ENCODE assay signal across 17 cellular contexts in genomic region chr1:15540201-15540600, GRCh38. TPM values are rescaled to one million over a fixed set of nuclear protein-coding genes. Genes with fewer than 3 reads are reported as not detected.
"Had no signal": no experiment of that assay in that cellular context is flagged by ENCODE, and none has a peak within 500 bp of the region (broad histone marks: within the 10 kb centered on the region; RNA-seq: fewer than 3 reads in every experiment).

No MANE protein-coding gene starts in this region.

- H3K4me1 Mint-ChIP-seq: activated naive CD8-positive, alpha-beta T cell treated with anti-CD3 and anti-CD28 coated beads, Interleukin-2, amount 10 ng/mL, durations not matched to agents 7 days and 5 days; central memory CD8-positive, alpha-beta T cell; endodermal cell; nephron had no signal

- H3K4me3 Mint-ChIP-seq: activated CD4-positive, alpha-beta memory T cell treated with anti-CD3 and anti-CD28 coated beads for 36 hours; activated naive CD8-positive, alpha-beta T cell treated with anti-CD3 and anti-CD28 coated beads, Interleukin-2, amount 10 ng/mL, durations not matched to agents 7 days and 5 days; central memory CD8-positive, alpha-beta T cell; endodermal cell; nephron had no signal

- H3K4me1 ChIP-seq: stomach had no signal

- H3K27ac Mint-ChIP-seq: activated CD4-positive, alpha-beta memory T cell treated with anti-CD3 and anti-CD28 coated beads for 36 hours; activated naive CD8-positive, alpha-beta T cell treated with anti-CD3 and anti-CD28 coated beads, Interleukin-2, amount 10 ng/mL, durations not matched to agents 7 days and 5 days; endodermal cell had no signal

- H3K4me3 ChIP-seq: stomach, thoracic aorta had no signal

- ATAC-seq: left ventricle myocardium superior had no signal

- H3K27me3 Mint-ChIP-seq: activated CD4-positive, alpha-beta memory T cell treated with anti-CD3 and anti-CD28 coated beads for 36 hours; activated naive CD8-positive, alpha-beta T cell treated with anti-CD3 and anti-CD28 coated beads, Interleukin-2, amount 10 ng/mL, durations not matched to agents 7 days and 5 days; central memory CD8-positive, alpha-beta T cell had no signal

- H3K27me3 ChIP-seq: stomach had no signal

- H3K9me3 Mint-ChIP-seq: activated CD4-positive, alpha-beta memory T cell treated with anti-CD3 and anti-CD28 coated beads for 36 hours; activated naive CD8-positive, alpha-beta T cell treated with anti-CD3 and anti-CD28 coated beads, Interleukin-2, amount 10 ng/mL, durations not matched to agents 7 days and 5 days; central memory CD8-positive, alpha-beta T cell; endodermal cell; nephron had no signal

- DNase-seq: activated CD4-positive, alpha-beta memory T cell treated with anti-CD3 and anti-CD28 coated beads for 36 hours; activated CD4-positive, alpha-beta T cell treated with anti-CD3 and anti-CD28 coated beads for 1 hour; activated gamma-delta T cell treated with Interleukin-2 at 50 U/mL for 16 hours; activated naive CD8-positive, alpha-beta T cell treated with anti-CD3 and anti-CD28 coated beads, Interleukin-2, amount 10 ng/mL, durations not matched to agents 7 days and 5 days; activated T-cell treated with anti-CD3 and anti-CD28 coated beads, Interleukin-2, amount 50 U/mL, for 48 hours; dermis blood vessel endothelial cell; endodermal cell; erythroblast; kidney; left ventricle myocardium superior; mesendoderm; stimulated activated CD4-positive, alpha-beta T cell treated with anti-CD3 and anti-CD28 coated beads, Interleukin-4, amount 100 ng/mL, for 1 hour; stomach; T-helper 9 cell had no signal

- H3K9me3 ChIP-seq: stomach, thoracic aorta had no signal

- H3K27ac ChIP-seq: stomach, thoracic aorta had no signal

RNA-seq across cellular contexts. Expression of gene AGMAT, which starts 44.6 kb away (rescaled TPM):
- total RNA-seq: left ventricle myocardium superior had no signal
